Comparison of ENCODE assay signal across 3 cellular contexts in genomic region chr15:71304681-71305080, GRCh38.
TF ChIP-seq lines count a peak whose summit lies in the region.

No MANE protein-coding gene starts in this region.

TF ChIP-seq in SK-N-SH, 30 proteins besides CTCF, POLR2A, EP300 and RAD21:
- TF ChIP-seq, protein P1, sequence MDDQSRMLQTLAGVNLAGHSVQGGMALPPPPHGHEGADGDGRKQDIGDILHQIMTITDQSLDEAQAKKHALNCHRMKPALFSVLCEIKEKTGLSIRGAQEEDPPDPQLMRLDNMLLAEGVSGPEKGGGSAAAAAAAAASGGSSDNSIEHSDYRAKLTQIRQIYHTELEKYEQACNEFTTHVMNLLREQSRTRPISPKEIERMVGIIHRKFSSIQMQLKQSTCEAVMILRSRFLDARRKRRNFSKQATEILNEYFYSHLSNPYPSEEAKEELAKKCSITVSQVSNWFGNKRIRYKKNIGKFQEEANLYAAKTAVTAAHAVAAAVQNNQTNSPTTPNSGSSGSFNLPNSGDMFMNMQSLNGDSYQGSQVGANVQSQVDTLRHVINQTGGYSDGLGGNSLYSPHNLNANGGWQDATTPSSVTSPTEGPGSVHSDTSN (IDR thresholded peaks at IDR 0.05): peak; percentile 60
- TF ChIP-seq SIN3A (IDR thresholded peaks at IDR 0.05; ENCODE audit: borderline replicate concordance, low read depth, low read length) (no peak), TCF12 (IDR thresholded peaks at IDR 0.05) (peak; percentile 74)

TF ChIP-seq in SK-N-SH treated with all-trans-retinoic acid at 6 μM for 48 hours, 23 proteins besides CTCF, POLR2A, EP300 and RAD21:
- TF ChIP-seq PPARA (CRISPR knock-in tag; IDR thresholded peaks at IDR 0.05; ENCODE audit: borderline replicate concordance) (no peak), ZFP3 (CRISPR knock-in tag; IDR thresholded peaks at IDR 0.05) (no peak), ZNF70 (CRISPR knock-in tag; IDR thresholded peaks at IDR 0.05) (no peak), SNAI2 (CRISPR knock-in tag; IDR thresholded peaks at IDR 0.05) (no peak), POU6F1 (CRISPR knock-in tag; IDR thresholded peaks at IDR 0.05; ENCODE audit: borderline replicate concordance, low read depth) (no peak), ZFP30 (CRISPR knock-in tag; IDR thresholded peaks at IDR 0.05) (no peak), RARB (CRISPR knock-in tag; IDR thresholded peaks at IDR 0.05) (no peak), CREB5 (CRISPR knock-in tag; IDR thresholded peaks at IDR 0.05; ENCODE audit: low read depth) (no peak), BACH2 (CRISPR knock-in tag; IDR thresholded peaks at IDR 0.05; ENCODE audit: borderline replicate concordance) (no peak), ZNF565 (CRISPR knock-in tag; conservative IDR thresholded peaks at IDR 0.05; ENCODE audit: low read depth) (no peak), ARNTL (CRISPR knock-in tag; IDR thresholded peaks at IDR 0.05; ENCODE audit: borderline replicate concordance, low read depth) (no peak), TCF4 (CRISPR knock-in tag; IDR thresholded peaks at IDR 0.05; ENCODE audit: borderline replicate concordance) (no peak), ZC3H10 (CRISPR knock-in tag; IDR thresholded peaks at IDR 0.05) (no peak), GLIS3 (CRISPR knock-in tag; IDR thresholded peaks at IDR 0.05) (no peak), ESRRG (CRISPR knock-in tag; IDR thresholded peaks at IDR 0.05) (no peak), OSR1 (CRISPR knock-in tag; IDR thresholded peaks at IDR 0.05) (no peak)
- TF ChIP-seq, protein P2, sequence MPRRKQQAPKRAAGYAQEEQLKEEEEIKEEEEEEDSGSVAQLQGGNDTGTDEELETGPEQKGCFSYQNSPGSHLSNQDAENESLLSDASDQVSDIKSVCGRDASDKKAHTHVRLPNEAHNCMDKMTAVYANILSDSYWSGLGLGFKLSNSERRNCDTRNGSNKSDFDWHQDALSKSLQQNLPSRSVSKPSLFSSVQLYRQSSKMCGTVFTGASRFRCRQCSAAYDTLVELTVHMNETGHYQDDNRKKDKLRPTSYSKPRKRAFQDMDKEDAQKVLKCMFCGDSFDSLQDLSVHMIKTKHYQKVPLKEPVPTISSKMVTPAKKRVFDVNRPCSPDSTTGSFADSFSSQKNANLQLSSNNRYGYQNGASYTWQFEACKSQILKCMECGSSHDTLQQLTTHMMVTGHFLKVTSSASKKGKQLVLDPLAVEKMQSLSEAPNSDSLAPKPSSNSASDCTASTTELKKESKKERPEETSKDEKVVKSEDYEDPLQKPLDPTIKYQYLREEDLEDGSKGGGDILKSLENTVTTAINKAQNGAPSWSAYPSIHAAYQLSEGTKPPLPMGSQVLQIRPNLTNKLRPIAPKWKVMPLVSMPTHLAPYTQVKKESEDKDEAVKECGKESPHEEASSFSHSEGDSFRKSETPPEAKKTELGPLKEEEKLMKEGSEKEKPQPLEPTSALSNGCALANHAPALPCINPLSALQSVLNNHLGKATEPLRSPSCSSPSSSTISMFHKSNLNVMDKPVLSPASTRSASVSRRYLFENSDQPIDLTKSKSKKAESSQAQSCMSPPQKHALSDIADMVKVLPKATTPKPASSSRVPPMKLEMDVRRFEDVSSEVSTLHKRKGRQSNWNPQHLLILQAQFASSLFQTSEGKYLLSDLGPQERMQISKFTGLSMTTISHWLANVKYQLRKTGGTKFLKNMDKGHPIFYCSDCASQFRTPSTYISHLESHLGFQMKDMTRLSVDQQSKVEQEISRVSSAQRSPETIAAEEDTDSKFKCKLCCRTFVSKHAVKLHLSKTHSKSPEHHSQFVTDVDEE (CRISPR knock-in tag; IDR thresholded peaks at IDR 0.05): no peak

TF ChIP-seq in IMR-90, 13 proteins besides CTCF, POLR2A, EP300 and RAD21:
- TF ChIP-seq, protein P3, sequence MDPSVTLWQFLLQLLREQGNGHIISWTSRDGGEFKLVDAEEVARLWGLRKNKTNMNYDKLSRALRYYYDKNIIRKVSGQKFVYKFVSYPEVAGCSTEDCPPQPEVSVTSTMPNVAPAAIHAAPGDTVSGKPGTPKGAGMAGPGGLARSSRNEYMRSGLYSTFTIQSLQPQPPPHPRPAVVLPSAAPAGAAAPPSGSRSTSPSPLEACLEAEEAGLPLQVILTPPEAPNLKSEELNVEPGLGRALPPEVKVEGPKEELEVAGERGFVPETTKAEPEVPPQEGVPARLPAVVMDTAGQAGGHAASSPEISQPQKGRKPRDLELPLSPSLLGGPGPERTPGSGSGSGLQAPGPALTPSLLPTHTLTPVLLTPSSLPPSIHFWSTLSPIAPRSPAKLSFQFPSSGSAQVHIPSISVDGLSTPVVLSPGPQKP (IDR thresholded peaks at IDR 0.05; ENCODE audit: borderline replicate concordance, low read depth, low read length): no peak
- no peak for TF ChIP-seq CEBPB (IDR thresholded peaks at IDR 0.05; ENCODE audit: low read depth, low read length)
